Comparison of ENCODE assay signal across 1 cellular context in genomic region chr21:42562258-42562657, GRCh38.
A peak's percentile ranks its signal among the peaks of the same experiment; 100 is the strongest.
TF ChIP-seq lines count a peak whose summit lies in the region.

No MANE protein-coding gene starts in this region.

TF ChIP-seq in HepG2, 621 proteins besides CTCF, POLR2A, EP300 and RAD21:
- TF ChIP-seq MAF1 (CRISPR knock-in tag; IDR thresholded peaks at IDR 0.05; ENCODE audit: borderline replicate concordance) (no peak), SNAPC5 (CRISPR knock-in tag; IDR thresholded peaks at IDR 0.05; ENCODE audit: borderline replicate concordance) (no peak), MTF1 (CRISPR knock-in tag; IDR thresholded peaks at IDR 0.05) (no peak), NCOR1 (IDR thresholded peaks at IDR 0.05; ENCODE audit: borderline replicate concordance, low read length) (0 out of 2 replicates have a peak, but pooled peaks have one; percentile 22), ZNF766 (CRISPR knock-in tag; IDR thresholded peaks at IDR 0.05; ENCODE audit: borderline replicate concordance) (no peak), HINFP (CRISPR knock-in tag; IDR thresholded peaks at IDR 0.05; ENCODE audit: low read depth) (no peak), GLI4 (CRISPR knock-in tag; IDR thresholded peaks at IDR 0.05; ENCODE audit: borderline replicate concordance) (no peak), KLF15 (CRISPR knock-in tag; IDR thresholded peaks at IDR 0.05; ENCODE audit: borderline replicate concordance) (no peak), GABPA (IDR thresholded peaks at IDR 0.05; ENCODE audit: low read depth, low read length) (no peak), GABPA (CRISPR knock-in tag; IDR thresholded peaks at IDR 0.05; ENCODE audit: low read depth) (peak; percentile 52; the same call in 1 of the 2 replicates), ELF3 (CRISPR knock-in tag; IDR thresholded peaks at IDR 0.05) (peak; percentile 47; the same call in 1 of the 2 replicates), REXO4 (CRISPR knock-in tag; IDR thresholded peaks at IDR 0.05; ENCODE audit: borderline replicate concordance) (no peak), SOX6 (IDR thresholded peaks at IDR 0.05) (no peak), SOX6 (CRISPR knock-in tag; IDR thresholded peaks at IDR 0.05) (no peak), HDAC6 (IDR thresholded peaks at IDR 0.05; ENCODE audit: low read depth, low read length) (no peak), ZNF3 (CRISPR knock-in tag; IDR thresholded peaks at IDR 0.05) (no peak), GATAD2A (CRISPR knock-in tag; IDR thresholded peaks at IDR 0.05) (peak; percentile 30; the same call in 1 of the 2 replicates), GABPB1 (CRISPR knock-in tag; IDR thresholded peaks at IDR 0.05) (peak; percentile 34; the same call in 1 of the 2 replicates), HNF4A (CRISPR knock-in tag; IDR thresholded peaks at IDR 0.05) (peak; percentile 61), ASH2L (IDR thresholded peaks at IDR 0.05; ENCODE audit: insufficient read length, low read depth, low read length) (peak; percentile 27), ZNF576 (CRISPR knock-in tag; IDR thresholded peaks at IDR 0.05) (no peak), CHD2 (IDR thresholded peaks at IDR 0.05; ENCODE audit: low read depth, low read length) (no peak), YEATS2 (CRISPR knock-in tag; IDR thresholded peaks at IDR 0.05; ENCODE audit: borderline replicate concordance) (no peak), MEF2D (CRISPR knock-in tag; IDR thresholded peaks at IDR 0.05) (0 out of 2 replicates have a peak, but pooled peaks have one; percentile 7), REL (CRISPR knock-in tag; conservative IDR thresholded peaks at IDR 0.05) (no peak), NCOA2 (CRISPR knock-in tag; IDR thresholded peaks at IDR 0.05) (no peak), STAT5B (CRISPR knock-in tag; IDR thresholded peaks at IDR 0.05) (no peak), ELF1 (CRISPR knock-in tag; IDR thresholded peaks at IDR 0.05) (peak; percentile 67), THYN1 (CRISPR knock-in tag; IDR thresholded peaks at IDR 0.05; ENCODE audit: borderline replicate concordance, low read depth) (no peak), MAX (IDR thresholded peaks at IDR 0.05) (peak; percentile 27; the same call in 1 of the 2 replicates), ZNF883 (CRISPR knock-in tag; IDR thresholded peaks at IDR 0.05; ENCODE audit: not compliant biosample characterization) (no peak), CENPX (CRISPR knock-in tag; IDR thresholded peaks at IDR 0.05) (no peak), SOX13 (IDR thresholded peaks at IDR 0.05) (no peak), SOX13 (CRISPR knock-in tag; conservative IDR thresholded peaks at IDR 0.05 in 1 of 2, IDR thresholded peaks at IDR 0.05 in 1 of 2) (no peak)
- TF ChIP-seq, protein P1, sequence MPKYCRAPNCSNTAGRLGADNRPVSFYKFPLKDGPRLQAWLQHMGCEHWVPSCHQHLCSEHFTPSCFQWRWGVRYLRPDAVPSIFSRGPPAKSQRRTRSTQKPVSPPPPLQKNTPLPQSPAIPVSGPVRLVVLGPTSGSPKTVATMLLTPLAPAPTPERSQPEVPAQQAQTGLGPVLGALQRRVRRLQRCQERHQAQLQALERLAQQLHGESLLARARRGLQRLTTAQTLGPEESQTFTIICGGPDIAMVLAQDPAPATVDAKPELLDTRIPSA (CRISPR knock-in tag; IDR thresholded peaks at IDR 0.05; ENCODE audit: borderline replicate concordance) = no peak
- TF ChIP-seq, protein P2, sequence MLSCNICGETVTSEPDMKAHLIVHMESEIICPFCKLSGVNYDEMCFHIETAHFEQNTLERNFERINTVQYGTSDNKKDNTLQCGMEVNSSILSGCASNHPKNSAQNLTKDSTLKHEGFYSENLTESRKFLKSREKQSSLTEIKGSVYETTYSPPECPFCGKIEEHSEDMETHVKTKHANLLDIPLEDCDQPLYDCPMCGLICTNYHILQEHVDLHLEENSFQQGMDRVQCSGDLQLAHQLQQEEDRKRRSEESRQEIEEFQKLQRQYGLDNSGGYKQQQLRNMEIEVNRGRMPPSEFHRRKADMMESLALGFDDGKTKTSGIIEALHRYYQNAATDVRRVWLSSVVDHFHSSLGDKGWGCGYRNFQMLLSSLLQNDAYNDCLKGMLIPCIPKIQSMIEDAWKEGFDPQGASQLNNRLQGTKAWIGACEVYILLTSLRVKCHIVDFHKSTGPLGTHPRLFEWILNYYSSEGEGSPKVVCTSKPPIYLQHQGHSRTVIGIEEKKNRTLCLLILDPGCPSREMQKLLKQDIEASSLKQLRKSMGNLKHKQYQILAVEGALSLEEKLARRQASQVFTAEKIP (CRISPR knock-in tag; IDR thresholded peaks at IDR 0.05; ENCODE audit: borderline replicate concordance) = no peak
- TF ChIP-seq, protein P3, sequence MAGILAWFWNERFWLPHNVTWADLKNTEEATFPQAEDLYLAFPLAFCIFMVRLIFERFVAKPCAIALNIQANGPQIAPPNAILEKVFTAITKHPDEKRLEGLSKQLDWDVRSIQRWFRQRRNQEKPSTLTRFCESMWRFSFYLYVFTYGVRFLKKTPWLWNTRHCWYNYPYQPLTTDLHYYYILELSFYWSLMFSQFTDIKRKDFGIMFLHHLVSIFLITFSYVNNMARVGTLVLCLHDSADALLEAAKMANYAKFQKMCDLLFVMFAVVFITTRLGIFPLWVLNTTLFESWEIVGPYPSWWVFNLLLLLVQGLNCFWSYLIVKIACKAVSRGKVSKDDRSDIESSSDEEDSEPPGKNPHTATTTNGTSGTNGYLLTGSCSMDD (CRISPR knock-in tag; IDR thresholded peaks at IDR 0.05) = no peak
- TF ChIP-seq, protein P4, sequence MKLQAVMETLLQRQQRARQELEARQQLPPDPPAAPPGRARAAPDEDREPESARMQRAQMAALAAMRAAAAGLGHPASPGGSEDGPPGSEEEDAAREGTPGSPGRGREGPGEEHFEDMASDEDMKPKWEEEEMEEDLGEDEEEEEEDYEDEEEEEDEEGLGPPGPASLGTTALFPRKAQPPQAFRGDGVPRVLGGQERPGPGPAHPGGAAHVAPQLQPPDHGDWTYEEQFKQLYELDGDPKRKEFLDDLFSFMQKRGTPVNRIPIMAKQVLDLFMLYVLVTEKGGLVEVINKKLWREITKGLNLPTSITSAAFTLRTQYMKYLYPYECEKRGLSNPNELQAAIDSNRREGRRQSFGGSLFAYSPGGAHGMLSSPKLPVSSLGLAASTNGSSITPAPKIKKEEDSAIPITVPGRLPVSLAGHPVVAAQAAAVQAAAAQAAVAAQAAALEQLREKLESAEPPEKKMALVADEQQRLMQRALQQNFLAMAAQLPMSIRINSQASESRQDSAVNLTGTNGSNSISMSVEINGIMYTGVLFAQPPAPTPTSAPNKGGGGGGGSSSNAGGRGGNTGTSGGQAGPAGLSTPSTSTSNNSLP (IDR thresholded peaks at IDR 0.05; ENCODE audit: low read depth, low read length) = no peak
